In genomic region chrX:38048886-38049285, GRCh38 we compare ENCODE assay signal across 9 cellular contexts. TPM values are rescaled to one million over a fixed set of nuclear protein-coding genes. Genes with fewer than 3 reads are reported as not detected.
"Had no signal": no experiment of that assay in that cellular context is flagged by ENCODE, and none has a peak within 500 bp of the region (broad histone marks: within the 10 kb centered on the region; RNA-seq: fewer than 3 reads in every experiment).

No MANE protein-coding gene starts in this region.

- FAIRE-seq: G401.6, GM12878, GM12891, GM12892, GM18507, GM19239 had no signal

- DNase-seq: GDM1, GF-D8 had no signal

- H3K4me3 ChIP-seq: GM12878 had no signal

- ATAC-seq: GM12878 had no signal

RNA-seq across cellular contexts. Expression of gene SYTL5, which starts 42.5 kb away (rescaled TPM):
- total RNA-seq: G401 had no signal
